Comparison of ENCODE assay signal across 22 cellular contexts in the genomic region with DNA sequence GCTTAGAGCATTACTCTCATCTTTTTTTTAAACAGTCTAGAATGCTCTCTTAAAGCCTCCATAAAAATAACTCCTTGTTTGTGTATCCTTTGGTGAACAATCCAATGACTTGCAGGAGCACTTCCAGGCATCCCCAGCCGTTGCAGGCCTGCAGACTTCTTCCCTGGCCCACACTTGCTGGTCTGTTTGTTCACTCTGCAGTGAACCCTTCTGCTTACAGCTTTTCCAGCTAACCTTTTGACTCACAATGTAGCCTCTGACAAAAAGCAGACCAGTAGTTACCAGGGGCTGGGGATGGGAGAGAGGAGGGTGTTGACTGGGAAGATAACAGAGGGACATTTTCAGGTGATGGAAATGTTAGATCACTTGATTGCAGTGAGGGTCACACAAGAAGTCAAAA. TPM values are rescaled to one million over a fixed set of nuclear protein-coding genes. Genes with fewer than 3 reads are reported as not detected.
"Had no signal": no experiment of that assay in that cellular context is flagged by ENCODE, and none has a peak within 500 bp of the region (broad histone marks: within the 10 kb centered on the region; RNA-seq: fewer than 3 reads in every experiment).

No MANE protein-coding gene starts in this region.

- H3K27ac Mint-ChIP-seq: activated CD8-positive, alpha-beta memory T cell treated with anti-CD3 and anti-CD28 coated beads, Interleukin-2, amount 10 ng/mL, durations not matched to agents 7 days and 5 days; activated naive CD4-positive, alpha-beta T cell treated with anti-CD3 and anti-CD28 coated beads for 36 hours; activated T-helper 2 cell treated with anti-CD3 and anti-CD28 coated beads, Interferon-gamma antibody, Interleukin-2, Interleukin-4, amounts not matched to agents 10 μg/mL and 5 μg/mL and 100 μg/mL, durations not matched to agents 14 hours and 24 hours and 36 hours had no signal

- H3K4me1 ChIP-seq: ascending aorta, breast epithelium, lower lobe of right lung, upper lobe of left lung had no signal

- H3K27ac ChIP-seq: ascending aorta, breast epithelium, lower lobe of right lung, upper lobe of left lung had no signal

- ATAC-seq: activated CD8-positive, alpha-beta memory T cell treated with anti-CD3 and anti-CD28 coated beads, Interleukin-2, amount 10 ng/mL, durations not matched to agents 7 days and 5 days; lower lobe of right lung; SK-N-SH treated with all-trans-retinoic acid at 6 μM for 48 hours; stimulated activated naive CD8-positive, alpha-beta T cell treated with anti-CD3 and anti-CD28 coated beads, Interleukin-15, Interleukin-2, amounts not matched to agents 100 U/mL and 50 U/mL, for 24 hours had no signal

- H3K4me3 ChIP-seq: ascending aorta, breast epithelium, lower lobe of right lung, upper lobe of left lung had no signal

- H3K4me1 Mint-ChIP-seq: neural crest cell had no signal

- H3K9me3 ChIP-seq: ascending aorta, breast epithelium, lower lobe of right lung had no signal

- H3K4me3 Mint-ChIP-seq: activated CD8-positive, alpha-beta memory T cell treated with anti-CD3 and anti-CD28 coated beads, Interleukin-2, amount 10 ng/mL, durations not matched to agents 7 days and 5 days; activated naive CD4-positive, alpha-beta T cell treated with anti-CD3 and anti-CD28 coated beads for 36 hours; neural crest cell had no signal

- FAIRE-seq: endometrium, small intestine had no signal

- DNase-seq: activated CD4-positive, alpha-beta T cell treated with anti-CD3 and anti-CD28 coated beads, Interleukin-2, amount 50 U/mL, for 48 hours; activated CD8-positive, alpha-beta memory T cell treated with anti-CD3 and anti-CD28 coated beads, Interleukin-2, amount 10 ng/mL, durations not matched to agents 7 days and 5 days; activated naive CD4-positive, alpha-beta T cell treated with anti-CD3 and anti-CD28 coated beads for 36 hours; activated T-cell treated with anti-CD3 and anti-CD28 coated beads, Interleukin-2, amount 50 U/mL, for 1 hour; islet precursor cell; lower lobe of right lung; midbrain; stimulated activated CD4-positive, alpha-beta T cell treated with anti-CD3 and anti-CD28 coated beads, Interleukin-4, amount 100 ng/mL, for 24 hours; stimulated activated naive CD8-positive, alpha-beta T cell treated with anti-CD3 and anti-CD28 coated beads, Interleukin-15, Interleukin-2, amounts not matched to agents 100 U/mL and 50 U/mL, for 24 hours; upper lobe of left lung had no signal

- H3K27me3 ChIP-seq: ascending aorta, breast epithelium, upper lobe of left lung had no signal

- H3K36me3 ChIP-seq: ascending aorta, breast epithelium, lower lobe of right lung, upper lobe of left lung had no signal

RNA-seq across cellular contexts. Expression of a gene that starts 9.1 kb away (rescaled TPM):
- total RNA-seq: ascending aorta, dermis microvascular lymphatic vessel endothelial cell, lower lobe of right lung, neural crest cell, osteoblast, renal cortical epithelial cell, temporal lobe had no signal
- polyA plus RNA-seq: esophagus had no signal

RNA-seq across cellular contexts. Expression of a gene that starts 21.7 kb away (rescaled TPM):
- total RNA-seq: activated CD8-positive, alpha-beta memory T cell treated with anti-CD3 and anti-CD28 coated beads, Interleukin-2, amount 10 ng/mL, durations not matched to agents 7 days and 5 days; ascending aorta; dermis microvascular lymphatic vessel endothelial cell; lower lobe of right lung; neural crest cell; osteoblast; renal cortical epithelial cell had no signal
- polyA plus RNA-seq: esophagus had no signal

RNA-seq across cellular contexts. Expression of a gene that starts 32.3 kb away (rescaled TPM):
- total RNA-seq: activated CD8-positive, alpha-beta memory T cell treated with anti-CD3 and anti-CD28 coated beads, Interleukin-2, amount 10 ng/mL, durations not matched to agents 7 days and 5 days; ascending aorta; breast epithelium; dermis microvascular lymphatic vessel endothelial cell; lower lobe of right lung; neural crest cell; osteoblast; renal cortical epithelial cell; temporal lobe had no signal
- polyA plus RNA-seq: esophagus had no signal

RNA-seq across cellular contexts. Expression of a gene that starts 51.0 kb away (rescaled TPM):
- total RNA-seq: neural crest cell, osteoblast, renal cortical epithelial cell, temporal lobe had no signal
